Comparison of ENCODE assay signal across 28 cellular contexts in genomic region chr1:181748013-181748412, GRCh38.
"Had no signal": no experiment of that assay in that cellular context is flagged by ENCODE, and none has a peak within 500 bp of the region (broad histone marks: within the 10 kb centered on the region; RNA-seq: fewer than 3 reads in every experiment).

No MANE protein-coding gene starts in this region.

- H3K36me3 ChIP-seq: stomach, suprapubic skin, thoracic aorta, thyroid gland, tibial artery, tibial nerve, transverse colon, upper lobe of left lung, upper lobe of right lung, uterus, vagina had no signal

- DNase-seq: stimulated activated CD4-positive, alpha-beta T cell treated with anti-CD3 and anti-CD28 coated beads, Interleukin-2, amount 100 ng/mL, for 48 hours; stimulated activated CD4-positive, alpha-beta T cell treated with anti-CD3 and anti-CD28 coated beads, Interleukin-4, amount 100 ng/mL, for 1 hour; stimulated activated CD4-positive, alpha-beta T cell treated with anti-CD3 and anti-CD28 coated beads, Interleukin-4, amount 100 ng/mL, for 24 hours; stimulated activated CD4-positive, alpha-beta T cell treated with anti-CD3 and anti-CD28 coated beads, Interleukin-4, amount 100 ng/mL, for 4 hours; stimulated activated CD8-positive, alpha-beta memory T cell treated with anti-CD3 and anti-CD28 coated beads, Interleukin-4, amount 100 ng/mL, for 48 hours; stimulated activated naive B cell treated with anti-CD40 and anti-IgM and Interleukin-4, amounts not matched to agents 10 μg/mL and 1 μg/mL and 100 μg/mL, for 72 hours; stimulated activated naive CD4-positive, alpha-beta T cell; stimulated activated naive CD4-positive, alpha-beta T cell treated with Interleukin-2 at 50 U/mL for 16 hours; stimulated activated naive CD8-positive, alpha-beta T cell treated with anti-CD3 and anti-CD28 coated beads, Interleukin-15, amount 100 ng/mL, for 72 hours; stimulated activated naive CD8-positive, alpha-beta T cell treated with anti-CD3 and anti-CD28 coated beads, Interleukin-15, Interleukin-2, amounts not matched to agents 100 U/mL and 50 U/mL, for 24 hours; stomach; substantia nigra; testis; thyroid gland; tibial artery; transverse colon; trophoblast cell; upper lobe of left lung; upper lobe of right lung; uterus had no signal

- H3K4me3 ChIP-seq: stomach, suprapubic skin, testis, thoracic aorta, thyroid gland, tibial artery, tibial nerve, transverse colon, upper lobe of left lung, upper lobe of right lung, uterus, vagina had no signal

- H3K27ac ChIP-seq: stomach, suprapubic skin, testis, thoracic aorta, thyroid gland, tibial artery, tibial nerve, transverse colon, upper lobe of left lung, upper lobe of right lung, uterus, vagina had no signal

- H3K27ac Mint-ChIP-seq: stimulated activated effector memory CD8-positive, alpha-beta T cell treated with anti-CD3 and anti-CD28 coated beads, Interleukin-12 subunit alpha, Interleukin-12 subunit beta, amount 100 ng/mL, for 72 hours; stimulated activated memory B cell treated with anti-CD40 and anti-IgM and Interleukin-4, amounts not matched to agents 10 μg/mL and 1 μg/mL and 100 μg/mL, for 72 hours; stimulated activated naive B cell treated with anti-CD40 and anti-IgM and Interleukin-4, amounts not matched to agents 10 μg/mL and 1 μg/mL and 100 μg/mL, for 72 hours; stimulated activated naive CD8-positive, alpha-beta T cell treated with anti-CD3 and anti-CD28 coated beads, Interleukin-15, amount 100 ng/mL, for 72 hours; stimulated activated naive CD8-positive, alpha-beta T cell treated with anti-CD3 and anti-CD28 coated beads, Interleukin-15, Interleukin-2, amounts not matched to agents 100 ng/mL and 50 ng/mL, for 24 hours; type B pancreatic cell had no signal

- H3K27me3 Mint-ChIP-seq: stimulated activated memory B cell treated with anti-CD40 and anti-IgM and Interleukin-4, amounts not matched to agents 10 μg/mL and 1 μg/mL and 100 μg/mL, for 72 hours; stimulated activated naive B cell treated with anti-CD40 and anti-IgM and Interleukin-4, amounts not matched to agents 10 μg/mL and 1 μg/mL and 100 μg/mL, for 72 hours; stimulated activated naive CD8-positive, alpha-beta T cell treated with anti-CD3 and anti-CD28 coated beads, Interleukin-15, Interleukin-2, amounts not matched to agents 100 ng/mL and 50 ng/mL, for 24 hours had no signal

- H3K27me3 ChIP-seq: stomach, suprapubic skin, testis, thyroid gland, tibial artery, tibial nerve, transverse colon, upper lobe of left lung, upper lobe of right lung, uterus, vagina had no signal

- H3K9me3 Mint-ChIP-seq: stimulated activated effector memory CD8-positive, alpha-beta T cell treated with anti-CD3 and anti-CD28 coated beads, Interleukin-12 subunit alpha, Interleukin-12 subunit beta, amount 100 ng/mL, for 72 hours; stimulated activated memory B cell treated with anti-CD40 and anti-IgM and Interleukin-4, amounts not matched to agents 10 μg/mL and 1 μg/mL and 100 μg/mL, for 72 hours; stimulated activated naive CD8-positive, alpha-beta T cell treated with anti-CD3 and anti-CD28 coated beads, Interleukin-15, amount 100 ng/mL, for 72 hours; stimulated activated naive CD8-positive, alpha-beta T cell treated with anti-CD3 and anti-CD28 coated beads, Interleukin-15, Interleukin-2, amounts not matched to agents 100 ng/mL and 50 ng/mL, for 24 hours; type B pancreatic cell had no signal

- H3K4me3 Mint-ChIP-seq: stimulated activated effector memory CD8-positive, alpha-beta T cell treated with anti-CD3 and anti-CD28 coated beads, Interleukin-12 subunit alpha, Interleukin-12 subunit beta, amount 100 ng/mL, for 72 hours; stimulated activated memory B cell treated with anti-CD40 and anti-IgM and Interleukin-4, amounts not matched to agents 10 μg/mL and 1 μg/mL and 100 μg/mL, for 72 hours; stimulated activated naive B cell treated with anti-CD40 and anti-IgM and Interleukin-4, amounts not matched to agents 10 μg/mL and 1 μg/mL and 100 μg/mL, for 72 hours; stimulated activated naive CD8-positive, alpha-beta T cell treated with anti-CD3 and anti-CD28 coated beads, Interleukin-15, amount 100 ng/mL, for 72 hours; stimulated activated naive CD8-positive, alpha-beta T cell treated with anti-CD3 and anti-CD28 coated beads, Interleukin-15, Interleukin-2, amounts not matched to agents 100 ng/mL and 50 ng/mL, for 24 hours; type B pancreatic cell had no signal

- H3K36me3 Mint-ChIP-seq: stimulated activated effector memory CD8-positive, alpha-beta T cell treated with anti-CD3 and anti-CD28 coated beads, Interleukin-12 subunit alpha, Interleukin-12 subunit beta, amount 100 ng/mL, for 72 hours; stimulated activated memory B cell treated with anti-CD40 and anti-IgM and Interleukin-4, amounts not matched to agents 10 μg/mL and 1 μg/mL and 100 μg/mL, for 72 hours; stimulated activated naive B cell treated with anti-CD40 and anti-IgM and Interleukin-4, amounts not matched to agents 10 μg/mL and 1 μg/mL and 100 μg/mL, for 72 hours; type B pancreatic cell had no signal

- H3K9me3 ChIP-seq: stomach, suprapubic skin, testis, thoracic aorta, thyroid gland, tibial artery, tibial nerve, transverse colon, upper lobe of left lung, upper lobe of right lung, uterus, vagina had no signal

- H3K4me1 Mint-ChIP-seq: stimulated activated effector memory CD8-positive, alpha-beta T cell treated with anti-CD3 and anti-CD28 coated beads, Interleukin-12 subunit alpha, Interleukin-12 subunit beta, amount 100 ng/mL, for 72 hours; stimulated activated memory B cell treated with anti-CD40 and anti-IgM and Interleukin-4, amounts not matched to agents 10 μg/mL and 1 μg/mL and 100 μg/mL, for 72 hours; stimulated activated naive B cell treated with anti-CD40 and anti-IgM and Interleukin-4, amounts not matched to agents 10 μg/mL and 1 μg/mL and 100 μg/mL, for 72 hours; stimulated activated naive CD8-positive, alpha-beta T cell treated with anti-CD3 and anti-CD28 coated beads, Interleukin-15, amount 100 ng/mL, for 72 hours had no signal
